ENCODE assay signal across 11 cellular contexts in the genomic region with DNA sequence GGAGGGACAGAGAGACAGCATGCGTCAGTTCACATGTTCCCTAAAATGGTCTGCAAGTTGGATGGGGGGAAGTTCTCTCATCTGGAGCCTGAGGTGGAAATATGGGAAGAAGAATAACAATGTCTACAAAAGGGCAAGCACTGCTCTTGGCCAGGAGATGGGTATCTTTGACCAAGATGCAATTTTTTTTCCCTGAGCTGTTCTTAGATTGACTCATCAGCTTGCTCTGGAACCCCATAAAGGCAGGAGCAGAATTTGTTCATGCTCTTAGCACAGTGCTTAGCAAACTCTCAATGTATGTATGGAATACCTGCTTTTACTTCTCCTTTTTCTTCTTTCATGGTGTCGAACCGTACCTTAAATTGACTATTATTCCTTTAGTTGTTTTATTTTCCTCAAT.
A peak's percentile ranks its signal among the peaks of the same experiment; 100 is the strongest.
DNase-seq lines count a peak whose midpoint lies in the region; ATAC-seq and TF ChIP-seq lines count a peak whose summit lies in the region.
"Had no signal": no experiment of that assay in that cellular context is flagged by ENCODE, and none has a peak within 500 bp of the region (broad histone marks: within the 10 kb centered on the region; RNA-seq: fewer than 3 reads in every experiment).

No MANE protein-coding gene starts in this region.

- H3K27me3 ChIP-seq in hepatocyte = no peaks in the 10 kb centered on the region

- H3K27me3 Mint-ChIP-seq in stimulated activated memory B cell treated with anti-CD40 and anti-IgM and Interleukin-4, amounts not matched to agents 10 μg/mL and 1 μg/mL and 100 μg/mL, for 72 hours = no peaks in the 10 kb centered on the region

- H3K9me3 Mint-ChIP-seq in stimulated activated memory B cell treated with anti-CD40 and anti-IgM and Interleukin-4, amounts not matched to agents 10 μg/mL and 1 μg/mL and 100 μg/mL, for 72 hours = peaks cover 5% of the 10 kb centered on the region
- H3K9me3 Mint-ChIP-seq: activated naive CD8-positive, alpha-beta T cell treated with anti-CD3 and anti-CD28 coated beads, Interleukin-2, amount 10 ng/mL, durations not matched to agents 7 days and 5 days had no signal

- peak overlapping the region; percentile 22 for H3K27ac Mint-ChIP-seq in stimulated activated memory B cell treated with anti-CD40 and anti-IgM and Interleukin-4, amounts not matched to agents 10 μg/mL and 1 μg/mL and 100 μg/mL, for 72 hours
- H3K27ac Mint-ChIP-seq: activated naive CD8-positive, alpha-beta T cell treated with anti-CD3 and anti-CD28 coated beads, Interleukin-2, amount 10 ng/mL, durations not matched to agents 7 days and 5 days; mesothelial cell of epicardium had no signal

- no peaks in the 10 kb centered on the region for H4K20me1 ChIP-seq in hepatocyte (ENCODE audit: insufficient read depth, poor library complexity, severe bottlenecking)

- H3K4me3 ChIP-seq in hepatocyte = no peak overlapping the region
- H3K4me3 ChIP-seq: skin epidermis had no signal

- DNase-seq in M059J (ENCODE audit: low read depth) (peak; percentile 32), hepatocyte (ENCODE audit: low spot score) (no peak), COLO668 (lab: John Stamatoyannopoulos, UW; ENCODE audit: unreplicated experiment) (no peak)
- DNase-seq in activated CD8-positive, alpha-beta memory T cell treated with anti-CD3 and anti-CD28 coated beads for 24 hours = no peak
- DNase-seq: activated naive CD8-positive, alpha-beta T cell treated with anti-CD3 and anti-CD28 coated beads, Interleukin-2, amount 10 ng/mL, durations not matched to agents 7 days and 5 days; NCI-H774 had no signal

- peaks cover 52% of the 10 kb centered on the region for H3K4me1 Mint-ChIP-seq in stimulated activated memory B cell treated with anti-CD40 and anti-IgM and Interleukin-4, amounts not matched to agents 10 μg/mL and 1 μg/mL and 100 μg/mL, for 72 hours

- no peaks in the 10 kb centered on the region for H3K36me3 ChIP-seq in hepatocyte (replicated peaks; ENCODE audit: insufficient read depth, low read depth)

- no peaks in the 10 kb centered on the region for H3K9me3 ChIP-seq in hepatocyte (ENCODE audit: low read depth)

- no peak overlapping the region for H2AFZ ChIP-seq in hepatocyte

- no peak overlapping the region for H3K4me2 ChIP-seq in hepatocyte

- H3K4me3 Mint-ChIP-seq in stimulated activated memory B cell treated with anti-CD40 and anti-IgM and Interleukin-4, amounts not matched to agents 10 μg/mL and 1 μg/mL and 100 μg/mL, for 72 hours = peak overlapping the region; percentile 30
- H3K4me3 Mint-ChIP-seq: activated naive CD8-positive, alpha-beta T cell treated with anti-CD3 and anti-CD28 coated beads, Interleukin-2, amount 10 ng/mL, durations not matched to agents 7 days and 5 days; mesothelial cell of epicardium had no signal

- H3K4me1 ChIP-seq in hepatocyte (ENCODE audit: insufficient read depth) = peaks cover 21% of the 10 kb centered on the region

- no peak overlapping the region for H3K27ac ChIP-seq in hepatocyte
- H3K27ac ChIP-seq: skin epidermis had no signal

- no peaks in the 10 kb centered on the region for H3K9me2 ChIP-seq in hepatocyte (replicated peaks; ENCODE audit: insufficient read depth)

- H3K36me3 Mint-ChIP-seq in stimulated activated memory B cell treated with anti-CD40 and anti-IgM and Interleukin-4, amounts not matched to agents 10 μg/mL and 1 μg/mL and 100 μg/mL, for 72 hours = no peaks in the 10 kb centered on the region

- ATAC-seq in GM18907 (IDR thresholded peaks at IDR 0.05; ENCODE audit: unreplicated experiment) = peak; percentile 58
- peak; percentile 41 for ATAC-seq in HG02623 (IDR thresholded peaks at IDR 0.05; ENCODE audit: unreplicated experiment)
- peak; percentile 59 for ATAC-seq in stimulated activated memory B cell treated with anti-CD40 and anti-IgM and Interleukin-4, amounts not matched to agents 10 μg/mL and 1 μg/mL and 100 μg/mL, for 72 hours

- no peaks in the 10 kb centered on the region for H3K79me2 ChIP-seq in hepatocyte

- WGBS in hepatocyte (ENCODE audit: low lambda C conversion rate, missing lambda C conversion rate) = 90% methylated on average over 3 of the region's 3 CpGs

- no peak for TF ChIP-seq CTCF in hepatocyte (IDR thresholded peaks at IDR 0.05; ENCODE audit: poor library complexity)
